Comparison of ENCODE assay signal across 1 cellular context in genomic region chr6:27688014-27688586, GRCh38.
TF ChIP-seq lines count a peak whose summit lies in the region.

No MANE protein-coding gene starts in this region.

TF ChIP-seq in HepG2, 621 proteins besides CTCF, POLR2A, EP300 and RAD21 (continued from another document and continues in another):
- TF ChIP-seq ZBTB3 (CRISPR knock-in tag; IDR thresholded peaks at IDR 0.05; ENCODE audit: borderline replicate concordance, low read depth) (no peak), HMGXB3 (CRISPR knock-in tag; IDR thresholded peaks at IDR 0.05; ENCODE audit: borderline replicate concordance) (peak; percentile 76; the same call in 1 of the 2 replicates), TRIM22 (IDR thresholded peaks at IDR 0.05) (no peak), AFF4 (CRISPR knock-in tag; IDR thresholded peaks at IDR 0.05) (0 out of 2 replicates have a peak, but pooled peaks have one; percentile 46), ZNF703 (CRISPR knock-in tag; IDR thresholded peaks at IDR 0.05; ENCODE audit: borderline replicate concordance) (no peak), MTA3 (CRISPR knock-in tag; IDR thresholded peaks at IDR 0.05) (no peak), ZHX1 (CRISPR knock-in tag; IDR thresholded peaks at IDR 0.05; ENCODE audit: low read depth) (peak; percentile 86), NFIC (IDR thresholded peaks at IDR 0.05; ENCODE audit: low read length) (peak; percentile 83), ZFAT (CRISPR knock-in tag; conservative IDR thresholded peaks at IDR 0.05) (no peak), SALL1 (CRISPR knock-in tag; IDR thresholded peaks at IDR 0.05) (peak; percentile 80), ZNF337 (CRISPR knock-in tag; IDR thresholded peaks at IDR 0.05; ENCODE audit: borderline replicate concordance, low read depth) (peak; percentile 93; the same call in 1 of the 2 replicates), HNRNPK (IDR thresholded peaks at IDR 0.05; ENCODE audit: low read depth, low read length, poor library complexity, severe bottlenecking) (no peak), SMYD3 (CRISPR knock-in tag; IDR thresholded peaks at IDR 0.05) (peak; percentile 64), ZNF432 (CRISPR knock-in tag; IDR thresholded peaks at IDR 0.05; ENCODE audit: borderline replicate concordance) (no peak), GTF3A (CRISPR knock-in tag; conservative IDR thresholded peaks at IDR 0.05) (0 out of 2 replicates have a peak, but pooled peaks have one; percentile 52), TSC22D2 (CRISPR knock-in tag; IDR thresholded peaks at IDR 0.05; ENCODE audit: borderline replicate concordance) (peak; percentile 88; the same call in 1 of the 2 replicates), GMEB2 (CRISPR knock-in tag; IDR thresholded peaks at IDR 0.05; ENCODE audit: low read depth) (no peak), ARNTL (CRISPR knock-in tag; IDR thresholded peaks at IDR 0.05) (0 out of 2 replicates have a peak, but pooled peaks have one; percentile 41), CREBL2 (CRISPR knock-in tag; IDR thresholded peaks at IDR 0.05; ENCODE audit: borderline replicate concordance) (no peak), LRRFIP1 (CRISPR knock-in tag; conservative IDR thresholded peaks at IDR 0.05) (no peak), PITX1 (CRISPR knock-in tag; IDR thresholded peaks at IDR 0.05) (peak; percentile 85), ZNF224 (CRISPR knock-in tag; IDR thresholded peaks at IDR 0.05) (peak; percentile 74; the same call in 1 of the 2 replicates), ZNF770 (CRISPR knock-in tag; IDR thresholded peaks at IDR 0.05) (peak; percentile 74), BRD4 (CRISPR knock-in tag; IDR thresholded peaks at IDR 0.05) (no peak), MIER3 (CRISPR knock-in tag; IDR thresholded peaks at IDR 0.05; ENCODE audit: borderline replicate concordance) (peak; percentile 82; the same call in 1 of the 2 replicates), HMGA1 (CRISPR knock-in tag; conservative IDR thresholded peaks at IDR 0.05) (no peak), ZNF30 (CRISPR knock-in tag; IDR thresholded peaks at IDR 0.05) (no peak), ZNF775 (CRISPR knock-in tag; IDR thresholded peaks at IDR 0.05; ENCODE audit: borderline replicate concordance) (no peak), CHD2 (IDR thresholded peaks at IDR 0.05; ENCODE audit: low read depth, low read length) (no peak), TFE3 (CRISPR knock-in tag; IDR thresholded peaks at IDR 0.05) (peak; percentile 66), HNF4G (IDR thresholded peaks at IDR 0.05; ENCODE audit: borderline replicate concordance, low read depth, low read length) (no peak), HNF4G (CRISPR knock-in tag; IDR thresholded peaks at IDR 0.05; ENCODE audit: borderline replicate concordance, low read depth) (no peak), TAF15 (IDR thresholded peaks at IDR 0.05; ENCODE audit: low read depth, low read length, poor library complexity, severe bottlenecking) (no peak), GATAD2A (CRISPR knock-in tag; IDR thresholded peaks at IDR 0.05) (peak; percentile 96), THYN1 (CRISPR knock-in tag; IDR thresholded peaks at IDR 0.05; ENCODE audit: borderline replicate concordance, low read depth) (no peak), ZBTB42 (CRISPR knock-in tag; IDR thresholded peaks at IDR 0.05) (no peak), RXRB (CRISPR knock-in tag; IDR thresholded peaks at IDR 0.05; ENCODE audit: borderline replicate concordance) (peak; percentile 86), ELF4 (CRISPR knock-in tag; IDR thresholded peaks at IDR 0.05; ENCODE audit: borderline replicate concordance) (no peak), HCFC1 (IDR thresholded peaks at IDR 0.05; ENCODE audit: low read depth, low read length) (no peak), RFXANK (CRISPR knock-in tag; IDR thresholded peaks at IDR 0.05) (no peak)
